ENCODE assay signal across 1 cellular context in the genomic region with DNA sequence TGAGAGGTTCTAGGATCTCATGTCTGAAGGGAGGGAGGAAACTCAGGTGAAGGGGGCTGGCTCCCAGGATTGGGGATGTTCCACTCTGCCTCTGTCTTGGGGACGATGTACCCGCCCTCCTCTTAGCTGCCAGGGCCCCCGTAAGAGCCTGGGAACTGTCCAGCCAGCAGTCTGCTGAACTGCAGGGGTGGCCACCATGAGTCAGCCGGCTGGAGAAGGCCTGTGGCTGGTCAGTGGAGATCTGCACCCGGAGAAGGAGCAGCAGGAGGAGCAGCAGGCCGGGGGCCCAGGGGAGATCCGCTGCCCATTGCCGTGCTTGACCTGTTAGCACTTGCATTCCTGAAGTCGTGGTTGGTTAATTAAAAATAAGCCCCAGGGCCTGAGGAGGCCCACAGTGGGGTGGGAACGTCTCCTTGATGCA.
TF ChIP-seq lines count a peak whose summit lies in the region.

No MANE protein-coding gene starts in this region.

TF ChIP-seq in GM23338, 12 proteins besides CTCF, POLR2A, EP300 and RAD21 (continued from another document):
- TF ChIP-seq, protein P1, sequence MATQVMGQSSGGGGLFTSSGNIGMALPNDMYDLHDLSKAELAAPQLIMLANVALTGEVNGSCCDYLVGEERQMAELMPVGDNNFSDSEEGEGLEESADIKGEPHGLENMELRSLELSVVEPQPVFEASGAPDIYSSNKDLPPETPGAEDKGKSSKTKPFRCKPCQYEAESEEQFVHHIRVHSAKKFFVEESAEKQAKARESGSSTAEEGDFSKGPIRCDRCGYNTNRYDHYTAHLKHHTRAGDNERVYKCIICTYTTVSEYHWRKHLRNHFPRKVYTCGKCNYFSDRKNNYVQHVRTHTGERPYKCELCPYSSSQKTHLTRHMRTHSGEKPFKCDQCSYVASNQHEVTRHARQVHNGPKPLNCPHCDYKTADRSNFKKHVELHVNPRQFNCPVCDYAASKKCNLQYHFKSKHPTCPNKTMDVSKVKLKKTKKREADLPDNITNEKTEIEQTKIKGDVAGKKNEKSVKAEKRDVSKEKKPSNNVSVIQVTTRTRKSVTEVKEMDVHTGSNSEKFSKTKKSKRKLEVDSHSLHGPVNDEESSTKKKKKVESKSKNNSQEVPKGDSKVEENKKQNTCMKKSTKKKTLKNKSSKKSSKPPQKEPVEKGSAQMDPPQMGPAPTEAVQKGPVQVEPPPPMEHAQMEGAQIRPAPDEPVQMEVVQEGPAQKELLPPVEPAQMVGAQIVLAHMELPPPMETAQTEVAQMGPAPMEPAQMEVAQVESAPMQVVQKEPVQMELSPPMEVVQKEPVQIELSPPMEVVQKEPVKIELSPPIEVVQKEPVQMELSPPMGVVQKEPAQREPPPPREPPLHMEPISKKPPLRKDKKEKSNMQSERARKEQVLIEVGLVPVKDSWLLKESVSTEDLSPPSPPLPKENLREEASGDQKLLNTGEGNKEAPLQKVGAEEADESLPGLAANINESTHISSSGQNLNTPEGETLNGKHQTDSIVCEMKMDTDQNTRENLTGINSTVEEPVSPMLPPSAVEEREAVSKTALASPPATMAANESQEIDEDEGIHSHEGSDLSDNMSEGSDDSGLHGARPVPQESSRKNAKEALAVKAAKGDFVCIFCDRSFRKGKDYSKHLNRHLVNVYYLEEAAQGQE (IDR thresholded peaks at IDR 0.05; ENCODE audit: unreplicated experiment): peak; percentile 71
- TF ChIP-seq CREB1 (CRISPR knock-in tag; IDR thresholded peaks at IDR 0.05; ENCODE audit: low read depth): no peak
TF ChIP-seq in GM23338: peak in this region for 1.
